In the genomic region with DNA sequence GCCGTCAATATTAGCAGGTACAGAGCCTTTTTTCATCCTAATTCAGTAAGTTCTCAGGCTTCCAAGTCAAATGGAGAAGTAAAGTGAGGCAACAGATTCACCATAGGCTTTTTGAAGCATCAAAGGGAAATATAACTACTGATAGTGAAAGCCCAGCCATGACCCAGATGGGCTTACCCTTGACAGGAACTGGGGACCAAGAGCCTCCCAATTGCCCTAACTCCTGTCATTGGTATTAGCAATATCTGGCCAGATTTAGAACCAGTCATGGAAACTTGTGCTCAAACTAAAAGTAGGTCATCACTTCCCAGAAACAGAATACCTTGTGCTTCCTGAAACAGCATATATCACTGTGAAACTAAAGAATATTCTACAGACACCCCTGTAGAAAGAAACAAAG, we compare ENCODE assay signal across 20 cellular contexts. TPM values are rescaled to one million over a fixed set of nuclear protein-coding genes. Genes with fewer than 3 reads are reported as not detected.
DNase-seq lines count a peak whose midpoint lies in the region; ATAC-seq and TF ChIP-seq lines count a peak whose summit lies in the region.
"Had no signal": no experiment of that assay in that cellular context is flagged by ENCODE, and none has a peak within 500 bp of the region (broad histone marks: within the 10 kb centered on the region; RNA-seq: fewer than 3 reads in every experiment).

No MANE protein-coding gene starts in this region.

- in situ Hi-C loops in ACHN (cut with HindIII; ENCODE audit: low pct_ligation_motif_present, low pct_unique_long_range_greater_than_20kb, low sequenced_read_pairs): no loop called here

- peak overlapping the region; percentile 70 for H3K27ac Mint-ChIP-seq in CD8-positive, alpha-beta T cell
- H3K27ac Mint-ChIP-seq: mesothelial cell of epicardium had no signal

- H3K36me3 Mint-ChIP-seq in CD8-positive, alpha-beta T cell: peaks cover 65% of the 10 kb centered on the region

- ATAC-seq in activated CD4-positive, CD25-positive, alpha-beta regulatory T cell treated with anti-CD3 and anti-CD28 coated beads, Interleukin-2, amount 50 U/mL, for 24 hours: peak; percentile 83 to 91
- ATAC-seq in CD8-positive, alpha-beta T cell: no peak
- ATAC-seq in HG03521 (IDR thresholded peaks at IDR 0.05; ENCODE audit: unreplicated experiment): no peak
- ATAC-seq: left cardiac atrium had no signal

- no peak overlapping the region for H3K4me3 Mint-ChIP-seq in CD8-positive, alpha-beta T cell
- H3K4me3 Mint-ChIP-seq: brain, mesothelial cell of epicardium had no signal

- no peak overlapping the region for H3K4me3 ChIP-seq in CD8-positive, alpha-beta T cell (ENCODE audit: low read depth, low read length)
- H3K4me3 ChIP-seq in OCI-LY7 (ENCODE audit: low read depth, low read length, poor library complexity, severe bottlenecking): peak overlapping the region; percentile 2
- no peak overlapping the region for H3K4me3 ChIP-seq in osteoblast (ENCODE audit: insufficient read depth, low read length)
- H3K4me3 ChIP-seq: HAP-1, SJSA1, tibial artery had no signal

- no peaks in the 10 kb centered on the region for H3K9me2 ChIP-seq in OCI-LY7 (ENCODE audit: insufficient read depth, low read length)

- TF ChIP-seq CTCF in CD8-positive, alpha-beta T cell (IDR thresholded peaks at IDR 0.05): no peak
- TF ChIP-seq CTCF in OCI-LY7 (conservative IDR thresholded peaks at IDR 0.05; ENCODE audit: low read length) (no peak), osteoblast (IDR thresholded peaks at IDR 0.05; ENCODE audit: extremely low read depth, low read depth, low read length) (no peak)

- peaks cover 9% of the 10 kb centered on the region for H3K36me3 ChIP-seq in CD8-positive, alpha-beta T cell (ENCODE audit: insufficient read depth, low read length)
- H3K36me3 ChIP-seq in OCI-LY7 (ENCODE audit: insufficient read depth, low read length) (peaks cover 62% of the 10 kb centered on the region), osteoblast (ENCODE audit: insufficient read depth, low read length) (peaks cover 11% of the 10 kb centered on the region)

- H3K27me3 Mint-ChIP-seq in CD8-positive, alpha-beta T cell (ENCODE audit: low read depth): no peaks in the 10 kb centered on the region
- H3K27me3 Mint-ChIP-seq: brain had no signal

- CTCF ChIA-PET in CD8-positive, alpha-beta T cell (lab: Charles Lee): interaction anchor here (1.0 kb wide), 1 partner anchor 29 kb away, joined by 4 read pairs; no protein-coding TSS in a partner anchor
- CTCF ChIA-PET in OCI-LY7 (lab: Charles Lee; ENCODE audit: unreplicated experiment): no interaction called here

- intact Hi-C loops in CD8-positive, alpha-beta T cell (cut with DNase I, micrococcal nuclease): no loop called here
- intact Hi-C loops in OCI-LY7 (cut with micrococcal nuclease; ENCODE audit: unreplicated experiment): no loop called here

- no peaks in the 10 kb centered on the region for H3K9me3 Mint-ChIP-seq in CD8-positive, alpha-beta T cell
- H3K9me3 Mint-ChIP-seq: brain, mesothelial cell of epicardium had no signal

- peak overlapping the region; percentile 72 for H3K4me2 ChIP-seq in OCI-LY7 (ENCODE audit: low read length)
- no peak overlapping the region for H3K4me2 ChIP-seq in osteoblast (ENCODE audit: insufficient read depth, low read length)

- POLR2A ChIA-PET in CD8-positive, alpha-beta T cell (lab: Charles Lee): no interaction called here
- POLR2A ChIA-PET in OCI-LY7 (lab: Charles Lee): interaction anchor here (0.6 kb wide), 1 partner anchor 51 kb away, joined by 5 read pairs; no protein-coding TSS in a partner anchor

- BruUV-seq in OCI-LY7 (replicated peaks; lab: Mats Ljungman, UMichigan): no TSS peak

- no peaks in the 10 kb centered on the region for H3K27me3 ChIP-seq in CD8-positive, alpha-beta T cell (ENCODE audit: insufficient read depth, low read length)
- H3K27me3 ChIP-seq in osteoblast (ENCODE audit: insufficient read depth, low read length): no peaks in the 10 kb centered on the region
- H3K27me3 ChIP-seq: SJSA1, tibial artery had no signal

- no peak overlapping the region for H2AFZ ChIP-seq in OCI-LY7 (ENCODE audit: low read length)
- H2AFZ ChIP-seq in osteoblast (ENCODE audit: low read length): no peak overlapping the region

- no peaks in the 10 kb centered on the region for H4K20me1 ChIP-seq in OCI-LY7 (ENCODE audit: insufficient read depth, low read length)
- no peaks in the 10 kb centered on the region for H4K20me1 ChIP-seq in osteoblast (ENCODE audit: insufficient read depth, low read length)

- H3K79me2 ChIP-seq in OCI-LY7 (ENCODE audit: insufficient read depth, low read depth, low read length) (no peaks in the 10 kb centered on the region), osteoblast (ENCODE audit: insufficient read depth, low read length) (no peaks in the 10 kb centered on the region)

- DNase-seq in activated CD4-positive, CD25-positive, alpha-beta regulatory T cell (lab: John Stamatoyannopoulos, UW): no peak
- no peak for DNase-seq in CD8-positive, alpha-beta T cell
- peak; percentile 44 for DNase-seq in OCI-LY7 (ENCODE audit: low spot score)
- peak; percentile 25 for DNase-seq in osteoblast (ENCODE audit: insufficient read length, low spot score, missing footprints)
- DNase-seq in AG20443 (ENCODE audit: low spot score): no peak
- no peak for DNase-seq in ACHN
- DNase-seq: activated gamma-delta T cell treated with Interleukin-2 at 50 U/mL for 16 hours, DMS 273 treated with DMSO at 0.1 percent for 48 hours, GF-D8, left cardiac atrium, NCI-H526, tibial artery had no signal

- H3K27ac ChIP-seq in CD8-positive, alpha-beta T cell (ENCODE audit: low read depth, low read length): no peak overlapping the region
- H3K27ac ChIP-seq in OCI-LY7 (ENCODE audit: low read depth, low read length, poor library complexity, severe bottlenecking) (peak overlapping the region; percentile 77), osteoblast (ENCODE audit: low read depth, low read length) (no peak overlapping the region)
- H3K27ac ChIP-seq: 22Rv1, epithelial cell of prostate, SJSA1, tibial artery had no signal

- H3K9me3 ChIP-seq in CD8-positive, alpha-beta T cell (ENCODE audit: low read length): no peaks in the 10 kb centered on the region
- no peaks in the 10 kb centered on the region for H3K9me3 ChIP-seq in OCI-LY7 (ENCODE audit: low read length)
- H3K9me3 ChIP-seq in osteoblast (ENCODE audit: low read depth, low read length): no peaks in the 10 kb centered on the region
- H3K9me3 ChIP-seq: HAP-1, SJSA1, tibial artery had no signal

- H3K4me1 Mint-ChIP-seq in CD8-positive, alpha-beta T cell (ENCODE audit: low read depth): peaks cover 7% of the 10 kb centered on the region
- H3K4me1 Mint-ChIP-seq: brain, mesothelial cell of epicardium had no signal

- no peaks in the 10 kb centered on the region for H3K4me1 ChIP-seq in CD8-positive, alpha-beta T cell (ENCODE audit: insufficient read depth, low read length)
- H3K4me1 ChIP-seq in OCI-LY7 (ENCODE audit: insufficient read depth, low read length, poor library complexity, severe bottlenecking) (peaks cover 47% of the 10 kb centered on the region), osteoblast (ENCODE audit: insufficient read depth, low read length) (no peaks in the 10 kb centered on the region)
- H3K4me1 ChIP-seq: HAP-1, SJSA1, tibial artery had no signal

RNA-seq across cellular contexts. Expression of a gene that starts 33.0 kb away (rescaled TPM):
- total RNA-seq in CD8-positive, alpha-beta T cell: 1 to 10 TPM in 1 of 2 experiments, not detected in 1; 1.2 TPM
- 0.54 TPM in 1 of 2 replicates, not detected in the other for total RNA-seq in OCI-LY7 (2014; rRNA removed; shearing (Covaris generic))
- total RNA-seq in OCI-LY7 (2022): not detected in 2 replicates
- total RNA-seq in osteoblast: not detected in 2 replicates
- total RNA-seq: left cardiac atrium had no signal

RNA-seq across cellular contexts. Expression of a gene that starts 51.7 kb away (rescaled TPM):
- total RNA-seq in CD8-positive, alpha-beta T cell: not detected
- total RNA-seq in OCI-LY7 (2014; rRNA removed; shearing (Covaris generic)): not detected in 2 replicates
- not detected in 2 replicates for total RNA-seq in OCI-LY7 (2022)
- 80.7 and 81.6 TPM in 2 replicates for total RNA-seq in osteoblast

Comparison
In these comparisons a context has a peak if more than half of its experiments do, and no peak if none do; other contexts are left out.
1. ATAC-seq: peak in activated CD4-positive, CD25-positive, alpha-beta regulatory T cell treated with anti-CD3 and anti-CD28 coated beads, Interleukin-2, amount 50 U/mL, for 24 hours (2 of 2); none in CD8-positive, alpha-beta T cell (single experiment) and HG03521 (single experiment).
2. DNase-seq: peak in OCI-LY7 (single experiment) and osteoblast (single experiment); none in activated CD4-positive, CD25-positive, alpha-beta regulatory T cell (0 of 4), CD8-positive, alpha-beta T cell (0 of 7), AG20443 (single experiment) and ACHN (single experiment).
3. RNA of a gene that starts 51.7 kb away (total RNA-seq): 80.7 to 81.6 TPM in osteoblast; not detected in CD8-positive, alpha-beta T cell and not detected in OCI-LY7; every median in the first group is over 10 times any median in the second.